In genomic region chr2:58640042-58640441, GRCh38 we compare ENCODE assay signal across 22 cellular contexts.
"Had no signal": no experiment of that assay in that cellular context is flagged by ENCODE, and none has a peak within 500 bp of the region (broad histone marks: within the 10 kb centered on the region; RNA-seq: fewer than 3 reads in every experiment).

No MANE protein-coding gene starts in this region.

- H3K4me1 ChIP-seq: adrenal gland, ascending aorta, left ventricle myocardium inferior, prostate gland, spleen, upper lobe of left lung had no signal

- ATAC-seq: activated CD8-positive, alpha-beta T cell treated with anti-CD3 and anti-CD28 coated beads, Interleukin-2, amount 10 ng/mL, durations not matched to agents 7 days and 5 days; activated T-helper 17 cell treated with anti-CD3 and anti-CD28 coated beads, Interleukin-2, amount 50 U/mL, for 72 hours; foreskin keratinocyte; natural killer cell treated with Interleukin-12 subunit alpha and Interleukin-12 subunit beta and Interleukin-15 and Interleukin-18, amount 100 ng/mL, for 72 hours had no signal

- DNase-seq: activated CD4-positive, alpha-beta T cell treated with anti-CD3 and anti-CD28 coated beads for 1 hour; activated CD4-positive, alpha-beta T cell treated with anti-CD3 and anti-CD28 coated beads, Interleukin-2, amount 50 U/mL, for 1 hour; activated CD8-positive, alpha-beta T cell treated with anti-CD3 and anti-CD28 coated beads, Interleukin-2, amount 10 ng/mL, durations not matched to agents 7 days and 5 days; activated naive CD4-positive, alpha-beta T cell; adrenal gland; brain microvascular endothelial cell; caudate nucleus; effector CD4-positive, alpha-beta T cell; foreskin keratinocyte; immature natural killer cell; kidney glomerular epithelial cell; left ventricle myocardium inferior; midbrain; spleen; stimulated activated CD4-positive, alpha-beta T cell treated with anti-CD3 and anti-CD28 coated beads, Interleukin-4, amount 100 ng/mL, for 1 hour; stimulated activated naive CD4-positive, alpha-beta T cell treated with Interleukin-2 at 50 U/mL for 16 hours; upper lobe of left lung had no signal

- H3K9me3 ChIP-seq: adrenal gland, ascending aorta, left ventricle myocardium inferior, prostate gland, spleen, upper lobe of left lung had no signal

- H3K4me3 ChIP-seq: adrenal gland, ascending aorta, left ventricle myocardium inferior, prostate gland, spleen, upper lobe of left lung had no signal

- H3K36me3 ChIP-seq: adrenal gland, ascending aorta, brain microvascular endothelial cell, left ventricle myocardium inferior, prostate gland, spleen, upper lobe of left lung had no signal

- H3K27me3 ChIP-seq: adrenal gland, ascending aorta, brain microvascular endothelial cell, foreskin keratinocyte, spleen, upper lobe of left lung had no signal

- H3K27ac ChIP-seq: adrenal gland, ascending aorta, brain microvascular endothelial cell, foreskin keratinocyte, left ventricle myocardium inferior, prostate gland, spleen, upper lobe of left lung, VCaP had no signal
